Comparison of ENCODE assay signal across 19 cellular contexts in the genomic region with DNA sequence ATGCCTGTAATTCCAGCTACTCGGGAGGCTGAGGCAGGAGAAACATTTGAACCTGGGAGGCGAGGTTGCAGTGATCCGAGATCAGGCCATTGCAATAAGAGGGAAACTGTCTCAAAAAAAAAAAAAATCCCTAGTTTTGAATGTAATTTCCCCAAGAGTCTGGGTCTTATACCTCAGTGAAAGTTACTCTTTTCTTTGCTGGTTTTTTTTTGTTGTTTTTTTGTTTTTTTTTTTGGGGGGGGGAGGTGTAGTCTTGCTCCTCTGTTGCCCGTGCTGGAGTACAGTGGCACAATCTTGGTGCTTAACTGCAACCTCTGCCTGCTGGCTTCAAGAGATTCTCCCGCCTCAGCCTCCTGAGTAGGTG.
"Had no signal": no experiment of that assay in that cellular context is flagged by ENCODE, and none has a peak within 500 bp of the region (broad histone marks: within the 10 kb centered on the region; RNA-seq: fewer than 3 reads in every experiment).

No MANE protein-coding gene starts in this region.

- H3K27me3 ChIP-seq: adrenal gland, gastroesophageal sphincter, heart left ventricle, tibial nerve, uterus had no signal

- H3K9me3 Mint-ChIP-seq: nephron had no signal

- DNase-seq: activated CD4-positive, alpha-beta T cell treated with anti-CD3 and anti-CD28 coated beads for 1 hour; activated CD8-positive, alpha-beta memory T cell treated with anti-CD3 and anti-CD28 coated beads for 24 hours; activated CD8-positive, alpha-beta memory T cell treated with anti-CD3 and anti-CD28 coated beads, Interleukin-2, amount 50 U/mL, for 48 hours; activated naive CD4-positive, alpha-beta T cell; adrenal gland; cerebellar nuclear complex; effector CD4-positive, alpha-beta T cell; heart left ventricle; left ventricle myocardium inferior; stimulated activated CD8-positive, alpha-beta memory T cell treated with anti-CD3 and anti-CD28 coated beads, Interleukin-4, amount 100 ng/mL, for 48 hours; stimulated activated naive CD8-positive, alpha-beta T cell treated with anti-CD3 and anti-CD28 coated beads, Interleukin-15, Interleukin-2, amounts not matched to agents 100 U/mL and 50 U/mL, for 24 hours; substantia nigra; T-helper 2 cell; uterus had no signal

- H3K4me3 ChIP-seq: adrenal gland, gastroesophageal sphincter, heart left ventricle, left ventricle myocardium inferior, tibial nerve, uterus had no signal

- H3K4me3 Mint-ChIP-seq: nephron had no signal

- H3K4me1 ChIP-seq: uterus had no signal

- ATAC-seq: gastroesophageal sphincter, heart left ventricle had no signal

- FAIRE-seq: astrocyte, bronchial epithelial cell had no signal

- H3K27ac ChIP-seq: adrenal gland, gastroesophageal sphincter, heart left ventricle, left ventricle myocardium inferior, tibial nerve, uterus had no signal

- H3K36me3 ChIP-seq: adrenal gland, gastroesophageal sphincter, heart left ventricle, left ventricle myocardium inferior, tibial nerve, uterus had no signal

- H3K9me3 ChIP-seq: adrenal gland, gastroesophageal sphincter, heart left ventricle, left ventricle myocardium inferior, tibial nerve, uterus had no signal
